21 cellular contexts compared by ENCODE assay signal in the genomic region with DNA sequence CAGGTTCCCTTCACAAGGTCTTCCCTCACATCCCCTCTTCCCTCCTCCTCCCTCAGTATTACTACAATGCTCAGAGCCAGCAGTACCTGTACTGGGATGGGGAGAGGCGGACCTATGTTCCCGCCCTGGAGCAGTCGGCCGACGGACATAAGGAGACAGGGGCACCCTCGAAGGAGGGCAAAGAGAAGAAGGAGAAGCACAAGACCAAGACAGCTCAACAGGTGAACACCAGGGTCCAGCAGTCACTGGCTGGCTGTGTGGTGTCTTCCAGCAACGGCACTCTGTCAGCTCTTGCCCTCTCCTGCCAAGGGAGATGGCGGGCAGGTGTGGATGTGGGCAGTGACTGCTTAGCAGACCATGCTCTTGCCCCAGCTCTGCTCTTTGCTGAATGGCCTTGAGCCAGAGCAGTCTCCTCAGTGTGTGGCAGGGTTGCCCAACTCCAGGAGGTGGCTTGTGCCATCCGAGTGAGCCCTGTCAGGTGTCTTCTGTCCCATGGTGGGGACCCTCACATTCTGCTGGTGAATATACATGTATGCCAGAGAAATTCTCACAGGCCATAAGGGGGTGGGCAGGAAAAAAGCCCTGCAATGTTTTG.
"Had no signal": no experiment of that assay in that cellular context is flagged by ENCODE, and none has a peak within 500 bp of the region (broad histone marks: within the 10 kb centered on the region; RNA-seq: fewer than 3 reads in every experiment).

No MANE protein-coding gene starts in this region.

- H3K27me3 ChIP-seq: esophagus squamous epithelium, gastroesophageal sphincter, neutrophil, upper lobe of right lung, vagina had no signal

- H3K27ac Mint-ChIP-seq: dendritic cell treated with granulocyte-macrophage colony-stimulating factor and Interleukin-4, amounts not matched to agents 40 ng/mL and 50 ng/mL, for 4 days; memory B cell; stimulated activated memory B cell treated with anti-CD40 and anti-IgM and Interleukin-4, amounts not matched to agents 10 μg/mL and 1 μg/mL and 100 μg/mL, for 72 hours; stimulated activated naive CD8-positive, alpha-beta T cell treated with anti-CD3 and anti-CD28 coated beads, Interleukin-15, Interleukin-2, amounts not matched to agents 100 ng/mL and 50 ng/mL, for 24 hours had no signal

- H3K27me3 Mint-ChIP-seq: dendritic cell treated with granulocyte-macrophage colony-stimulating factor and Interleukin-4, amounts not matched to agents 40 ng/mL and 50 ng/mL, for 4 days; effector memory CD8-positive, alpha-beta T cell; memory B cell; stimulated activated memory B cell treated with anti-CD40 and anti-IgM and Interleukin-4, amounts not matched to agents 10 μg/mL and 1 μg/mL and 100 μg/mL, for 72 hours; stimulated activated naive CD8-positive, alpha-beta T cell treated with anti-CD3 and anti-CD28 coated beads, Interleukin-15, Interleukin-2, amounts not matched to agents 100 ng/mL and 50 ng/mL, for 24 hours had no signal

- DNase-seq: effector memory CD8-positive, alpha-beta T cell; esophagus squamous epithelium; foreskin fibroblast; glutamatergic neuron; kidney glomerular epithelial cell; left ventricle myocardium inferior; lower lobe of right lung; midbrain; stimulated activated CD4-positive, alpha-beta T cell treated with anti-CD3 and anti-CD28 coated beads, Interleukin-4, amount 100 ng/mL, for 1 hour; stimulated activated CD8-positive, alpha-beta memory T cell treated with anti-CD3 and anti-CD28 coated beads, Interleukin-4, amount 100 ng/mL, for 48 hours had no signal

- H3K4me3 ChIP-seq: esophagus squamous epithelium, gastroesophageal sphincter, left ventricle myocardium inferior, lower lobe of right lung, smooth muscle cell, tibial nerve, upper lobe of right lung, vagina had no signal

- H3K9me3 ChIP-seq: esophagus squamous epithelium, gastroesophageal sphincter, left ventricle myocardium inferior, lower lobe of right lung, neutrophil, tibial nerve, upper lobe of right lung, vagina had no signal

- H3K9me3 Mint-ChIP-seq: dendritic cell treated with granulocyte-macrophage colony-stimulating factor and Interleukin-4, amounts not matched to agents 40 ng/mL and 50 ng/mL, for 4 days; effector memory CD8-positive, alpha-beta T cell; memory B cell; stimulated activated memory B cell treated with anti-CD40 and anti-IgM and Interleukin-4, amounts not matched to agents 10 μg/mL and 1 μg/mL and 100 μg/mL, for 72 hours; stimulated activated naive CD8-positive, alpha-beta T cell treated with anti-CD3 and anti-CD28 coated beads, Interleukin-15, Interleukin-2, amounts not matched to agents 100 ng/mL and 50 ng/mL, for 24 hours had no signal

- H3K4me1 ChIP-seq: left ventricle myocardium inferior, lower lobe of right lung, tibial nerve, upper lobe of right lung, vagina had no signal

- H3K4me3 Mint-ChIP-seq: dendritic cell treated with granulocyte-macrophage colony-stimulating factor and Interleukin-4, amounts not matched to agents 40 ng/mL and 50 ng/mL, for 4 days; effector memory CD8-positive, alpha-beta T cell; memory B cell; stimulated activated memory B cell treated with anti-CD40 and anti-IgM and Interleukin-4, amounts not matched to agents 10 μg/mL and 1 μg/mL and 100 μg/mL, for 72 hours; stimulated activated naive CD8-positive, alpha-beta T cell treated with anti-CD3 and anti-CD28 coated beads, Interleukin-15, Interleukin-2, amounts not matched to agents 100 ng/mL and 50 ng/mL, for 24 hours had no signal

- H3K4me1 Mint-ChIP-seq: memory B cell; stimulated activated memory B cell treated with anti-CD40 and anti-IgM and Interleukin-4, amounts not matched to agents 10 μg/mL and 1 μg/mL and 100 μg/mL, for 72 hours had no signal

- ATAC-seq: effector memory CD8-positive, alpha-beta T cell; gastroesophageal sphincter; lower lobe of right lung; right cardiac atrium; stimulated activated memory B cell treated with anti-CD40 and anti-IgM and Interleukin-4, amounts not matched to agents 10 μg/mL and 1 μg/mL and 100 μg/mL, for 72 hours; upper lobe of right lung had no signal

- H3K27ac ChIP-seq: esophagus squamous epithelium, gastroesophageal sphincter, left ventricle myocardium inferior, lower lobe of right lung, neutrophil, tibial nerve, upper lobe of right lung, vagina had no signal
